24 cellular contexts compared by ENCODE assay signal in genomic region chr2:174015428-174015827, GRCh38.
"Had no signal": no experiment of that assay in that cellular context is flagged by ENCODE, and none has a peak within 500 bp of the region (broad histone marks: within the 10 kb centered on the region; RNA-seq: fewer than 3 reads in every experiment).

No MANE protein-coding gene starts in this region.

- FAIRE-seq: urothelium cell line had no signal

- H3K4me3 Mint-ChIP-seq: memory B cell; natural killer cell; nephron progenitor cell; neural progenitor cell; stimulated activated naive B cell treated with anti-CD40 and anti-IgM and Interleukin-4, amounts not matched to agents 10 μg/mL and 1 μg/mL and 100 μg/mL, for 72 hours had no signal

- H3K27ac ChIP-seq: left ventricle myocardium inferior, neural progenitor cell, ovary, upper lobe of right lung had no signal

- H3K27ac Mint-ChIP-seq: memory B cell; naive B cell; nephron progenitor cell; neural progenitor cell; progenitor cell of endocrine pancreas; stimulated activated naive B cell treated with anti-CD40 and anti-IgM and Interleukin-4, amounts not matched to agents 10 μg/mL and 1 μg/mL and 100 μg/mL, for 72 hours had no signal

- H3K36me3 ChIP-seq: left ventricle myocardium inferior, neural progenitor cell, ovary, right atrium auricular region, stomach, suprapubic skin, thoracic aorta, tibial artery, upper lobe of right lung had no signal

- H3K27me3 ChIP-seq: ovary, right atrium auricular region, stomach, suprapubic skin, tibial artery, upper lobe of right lung had no signal

- H3K27me3 Mint-ChIP-seq: memory B cell; naive B cell; stimulated activated naive B cell treated with anti-CD40 and anti-IgM and Interleukin-4, amounts not matched to agents 10 μg/mL and 1 μg/mL and 100 μg/mL, for 72 hours had no signal

- H3K9me3 Mint-ChIP-seq: memory B cell; naive B cell; natural killer cell; nephron progenitor cell; stimulated activated naive B cell treated with anti-CD40 and anti-IgM and Interleukin-4, amounts not matched to agents 10 μg/mL and 1 μg/mL and 100 μg/mL, for 72 hours had no signal

- H3K9me3 ChIP-seq: left ventricle myocardium inferior, ovary, right atrium auricular region, stomach, suprapubic skin, thoracic aorta, tibial artery, upper lobe of right lung had no signal

- H3K4me3 ChIP-seq: left ventricle myocardium inferior, lung, neural progenitor cell, ovary, right atrium auricular region, skin epidermis, stomach, suprapubic skin, thoracic aorta, tibial artery, upper lobe of right lung had no signal

- H3K36me3 Mint-ChIP-seq: memory B cell; naive B cell; natural killer cell; neural progenitor cell; stimulated activated naive B cell treated with anti-CD40 and anti-IgM and Interleukin-4, amounts not matched to agents 10 μg/mL and 1 μg/mL and 100 μg/mL, for 72 hours had no signal

- H2AFZ ChIP-seq: neural progenitor cell had no signal

- H3K9ac ChIP-seq: neural progenitor cell had no signal

- H3K4me2 ChIP-seq: neural progenitor cell had no signal

- ATAC-seq: natural killer cell; sciatic nerve; stimulated activated naive CD8-positive, alpha-beta T cell treated with anti-CD3 and anti-CD28 coated beads, Interleukin-15, Interleukin-2, amounts not matched to agents 100 U/mL and 50 U/mL, for 24 hours; upper lobe of right lung had no signal

- DNase-seq: left ventricle myocardium inferior; naive B cell; natural killer cell; nephron progenitor cell; ovary; stimulated activated CD4-positive, alpha-beta T cell treated with anti-CD3 and anti-CD28 coated beads, Interleukin-12 subunit alpha, Interleukin-12 subunit beta, amount 100 ng/mL, for 4 hours; stimulated activated CD4-positive, alpha-beta T cell treated with anti-CD3 and anti-CD28 coated beads, Interleukin-15, amount 100 ng/mL, for 24 hours; stimulated activated CD4-positive, alpha-beta T cell treated with anti-CD3 and anti-CD28 coated beads, Interleukin-2, amount 100 ng/mL, for 24 hours; stimulated activated CD4-positive, alpha-beta T cell treated with anti-CD3 and anti-CD28 coated beads, Interleukin-4, amount 100 ng/mL, for 1 hour; stimulated activated naive B cell treated with anti-CD40 and anti-IgM and Interleukin-4, amounts not matched to agents 10 μg/mL and 1 μg/mL and 100 μg/mL, for 72 hours; stimulated activated naive CD8-positive, alpha-beta T cell treated with anti-CD3 and anti-CD28 coated beads, Interleukin-15, Interleukin-2, amounts not matched to agents 100 U/mL and 50 U/mL, for 24 hours; stomach; tibial artery; upper lobe of right lung had no signal
